ENCODE assay signal across 21 cellular contexts in the genomic region with DNA sequence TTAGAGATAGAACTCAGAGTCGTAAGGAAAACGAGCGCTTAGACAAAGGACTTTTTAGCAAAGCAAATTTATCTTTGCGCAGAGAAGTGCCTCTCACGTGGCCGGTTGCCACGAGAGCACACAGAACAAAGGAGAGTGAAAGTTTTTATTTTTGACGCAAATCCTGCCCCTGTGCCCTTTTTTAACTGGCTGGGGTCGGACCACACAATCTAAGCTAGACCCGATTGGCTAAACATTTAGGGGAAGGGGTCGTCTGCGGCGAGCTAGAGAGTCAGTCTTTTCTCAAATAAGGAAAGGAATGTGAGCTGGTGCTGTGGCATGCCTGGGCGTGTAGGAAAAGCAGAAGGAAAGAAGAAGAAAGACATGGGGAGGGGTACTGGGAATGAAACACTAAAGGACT. TPM values are rescaled to one million over a fixed set of nuclear protein-coding genes. Genes with fewer than 3 reads are reported as not detected.
A peak's percentile ranks its signal among the peaks of the same experiment; 100 is the strongest.
DNase-seq lines count a peak whose midpoint lies in the region; ATAC-seq and TF ChIP-seq lines count a peak whose summit lies in the region.
"Had no signal": no experiment of that assay in that cellular context is flagged by ENCODE, and none has a peak within 500 bp of the region (broad histone marks: within the 10 kb centered on the region; RNA-seq: fewer than 3 reads in every experiment).

No MANE protein-coding gene starts in this region.

- H3K9me3 ChIP-seq in ectodermal cell (ENCODE audit: control insufficient read depth, low read length): no peaks in the 10 kb centered on the region
- H3K9me3 ChIP-seq in left lung: peaks cover 0 to 9% of the 10 kb centered on the region in 2 donors
- peaks cover 1 to 2% of the 10 kb centered on the region in 2 donors for H3K9me3 ChIP-seq in stomach smooth muscle (ENCODE audit: control insufficient read depth in 2 of 2, low read length in 2 of 2)

- H3K27ac Mint-ChIP-seq in activated naive CD8-positive, alpha-beta T cell: no peak overlapping the region
- H3K27ac Mint-ChIP-seq in activated naive CD8-positive, alpha-beta T cell treated with anti-CD3 and anti-CD28 coated beads, Interleukin-2, amount 50 U/mL, for 24 hours: no peak overlapping the region
- H3K27ac Mint-ChIP-seq: activated CD4-positive, alpha-beta T cell treated with anti-CD3 and anti-CD28 coated beads, Interleukin-2, amount 10 ng/mL, durations not matched to agents 7 days and 5 days; activated T-cell treated with anti-CD3 and anti-CD28 coated beads, Interleukin-2, amount 50 U/mL, for 72 hours; memory B cell; stimulated activated naive B cell treated with anti-CD40 and anti-IgM and Interleukin-4, amounts not matched to agents 10 μg/mL and 1 μg/mL and 100 μg/mL, for 72 hours had no signal

- peak overlapping the region; percentile 80 for H3K4me3 Mint-ChIP-seq in activated naive CD8-positive, alpha-beta T cell
- H3K4me3 Mint-ChIP-seq in activated naive CD8-positive, alpha-beta T cell treated with anti-CD3 and anti-CD28 coated beads, Interleukin-2, amount 50 U/mL, for 24 hours: no peak overlapping the region
- H3K4me3 Mint-ChIP-seq: activated CD4-positive, alpha-beta T cell treated with anti-CD3 and anti-CD28 coated beads, Interleukin-2, amount 10 ng/mL, durations not matched to agents 7 days and 5 days; activated T-cell treated with anti-CD3 and anti-CD28 coated beads, Interleukin-2, amount 50 U/mL, for 72 hours; memory B cell; stimulated activated naive B cell treated with anti-CD40 and anti-IgM and Interleukin-4, amounts not matched to agents 10 μg/mL and 1 μg/mL and 100 μg/mL, for 72 hours had no signal

- peaks cover 33% of the 10 kb centered on the region for H3K4me1 Mint-ChIP-seq in activated naive CD8-positive, alpha-beta T cell (ENCODE audit: low read depth)
- H3K4me1 Mint-ChIP-seq in activated naive CD8-positive, alpha-beta T cell treated with anti-CD3 and anti-CD28 coated beads, Interleukin-2, amount 50 U/mL, for 24 hours: peaks cover 14% of the 10 kb centered on the region

- in situ Hi-C loops in KBM-7 (cut with MboI; ENCODE audit: low pct_unique_long_range_greater_than_20kb, low sequenced_read_pairs): loop anchor here (25.0 kb wide), 1 partner anchor 188 kb away; no protein-coding TSS in a partner anchor

- no peak overlapping the region for H3K4me3 ChIP-seq in ectodermal cell (ENCODE audit: insufficient read depth, low read depth, low read length)
- no peak overlapping the region for H3K4me3 ChIP-seq in left lung
- H3K4me3 ChIP-seq in stomach smooth muscle (ENCODE audit: low read length in 2 of 2): peak overlapping the region; percentile 29 to 43

- peaks cover 20% of the 10 kb centered on the region for H3K36me3 Mint-ChIP-seq in activated naive CD8-positive, alpha-beta T cell
- peaks cover 19% of the 10 kb centered on the region for H3K36me3 Mint-ChIP-seq in activated naive CD8-positive, alpha-beta T cell treated with anti-CD3 and anti-CD28 coated beads, Interleukin-2, amount 50 U/mL, for 24 hours (ENCODE audit: low read depth)

- H3K27ac ChIP-seq in ectodermal cell (ENCODE audit: insufficient read depth, low read depth, low read length, poor library complexity, severe bottlenecking): peak overlapping the region; percentile 85
- no peak overlapping the region for H3K27ac ChIP-seq in left lung
- H3K27ac ChIP-seq in stomach smooth muscle (ENCODE audit: low read length): no peak overlapping the region

- TF ChIP-seq CTCF in left lung (IDR thresholded peaks at IDR 0.05): no peak

- H3K27me3 ChIP-seq in ectodermal cell (ENCODE audit: control insufficient read depth, insufficient read depth, low read length, poor library complexity, severe bottlenecking): no peaks in the 10 kb centered on the region
- H3K27me3 ChIP-seq in left lung: peaks cover 0 to 63% of the 10 kb centered on the region in 2 donors
- no peaks in the 10 kb centered on the region for H3K27me3 ChIP-seq in stomach smooth muscle (ENCODE audit: control insufficient read depth in 1 of 2, insufficient read depth in 2 of 2, low read length in 2 of 2)

- WGBS in ectodermal cell, 2 experiments: 36 to 42% methylated on average over 14 of the region's 14 CpGs

- DNase-seq in activated naive CD8-positive, alpha-beta T cell treated with anti-CD3 and anti-CD28 coated beads, Interleukin-2, amount 50 U/mL, for 24 hours: no peak
- DNase-seq in left lung (no peak), DMS53 (lab: John Stamatoyannopoulos, UW) (no peak), KBM-7 (no peak)
- DNase-seq: activated CD4-positive, alpha-beta T cell treated with anti-CD3 and anti-CD28 coated beads, Interleukin-2, amount 10 ng/mL, durations not matched to agents 7 days and 5 days; activated T-cell treated with anti-CD3 and anti-CD28 coated beads, Interleukin-2, amount 50 U/mL, for 72 hours; aorta; CD4-positive, alpha-beta memory T cell; EL; NCI-H1436; stimulated activated naive B cell treated with anti-CD40 and anti-IgM and Interleukin-4, amounts not matched to agents 10 μg/mL and 1 μg/mL and 100 μg/mL, for 72 hours had no signal

- peaks cover 27% of the 10 kb centered on the region for H3K4me1 ChIP-seq in ectodermal cell (ENCODE audit: control insufficient read depth, insufficient read depth, low read length)
- H3K4me1 ChIP-seq in left lung: no peaks in the 10 kb centered on the region
- no peaks in the 10 kb centered on the region for H3K4me1 ChIP-seq in stomach smooth muscle (ENCODE audit: control insufficient read depth, insufficient read depth, low read length)

- no peaks in the 10 kb centered on the region for H3K27me3 Mint-ChIP-seq in activated naive CD8-positive, alpha-beta T cell
- H3K27me3 Mint-ChIP-seq in activated naive CD8-positive, alpha-beta T cell treated with anti-CD3 and anti-CD28 coated beads, Interleukin-2, amount 50 U/mL, for 24 hours: peaks cover 2% of the 10 kb centered on the region
- H3K27me3 Mint-ChIP-seq: activated CD4-positive, alpha-beta T cell treated with anti-CD3 and anti-CD28 coated beads, Interleukin-2, amount 10 ng/mL, durations not matched to agents 7 days and 5 days; CD4-positive, alpha-beta memory T cell had no signal

- intact Hi-C loops in left lung (cut with DNase I): no loop called here

- H3K9ac ChIP-seq in stomach smooth muscle (ENCODE audit: low read length in 2 of 2): no peak overlapping the region

- H3K36me3 ChIP-seq in ectodermal cell (ENCODE audit: control insufficient read depth, insufficient read depth, low read length) (no peaks in the 10 kb centered on the region), left lung (no peaks in the 10 kb centered on the region), stomach smooth muscle (ENCODE audit: control insufficient read depth in 2 of 2, insufficient read depth in 2 of 2, low read length in 2 of 2) (no peaks in the 10 kb centered on the region)

- no peak for ATAC-seq in activated naive CD8-positive, alpha-beta T cell treated with anti-CD3 and anti-CD28 coated beads, Interleukin-2, amount 50 U/mL, for 24 hours
- ATAC-seq in left lung (peak; percentile 47), HG03025 (IDR thresholded peaks at IDR 0.05; ENCODE audit: low FRiP score, unreplicated experiment) (no peak)
- ATAC-seq: activated T-cell treated with anti-CD3 and anti-CD28 coated beads, Interleukin-2, amount 50 U/mL, for 72 hours; stimulated activated naive B cell treated with anti-CD40 and anti-IgM and Interleukin-4, amounts not matched to agents 10 μg/mL and 1 μg/mL and 100 μg/mL, for 72 hours had no signal

- peaks cover 24% of the 10 kb centered on the region for H3K9me3 Mint-ChIP-seq in activated naive CD8-positive, alpha-beta T cell (ENCODE audit: low read depth)
- peaks cover 26% of the 10 kb centered on the region for H3K9me3 Mint-ChIP-seq in activated naive CD8-positive, alpha-beta T cell treated with anti-CD3 and anti-CD28 coated beads, Interleukin-2, amount 50 U/mL, for 24 hours

RNA-seq across cellular contexts. Expression of a gene that starts 2.4 kb away (rescaled TPM):
- polyA plus RNA-seq in ectodermal cell (2013, experiment 1 of 4): not detected
- polyA plus RNA-seq in ectodermal cell (2013, experiment 2 of 4): not detected
- not detected for polyA plus RNA-seq in ectodermal cell (2013, experiment 3 of 4)
- not detected for polyA plus RNA-seq in ectodermal cell (2013, experiment 4 of 4)
- under 1 TPM in 1 of 2 donors, not detected in 1; 0.24 TPM for total RNA-seq in left lung
- total RNA-seq: activated CD4-positive, alpha-beta T cell treated with anti-CD3 and anti-CD28 coated beads, Interleukin-2, amount 10 ng/mL, durations not matched to agents 7 days and 5 days; activated T-cell treated with anti-CD3 and anti-CD28 coated beads, Interleukin-2, amount 50 U/mL, for 72 hours; aorta; CD4-positive, alpha-beta memory T cell; dermis microvascular lymphatic vessel endothelial cell; NCI-H460; SK-MEL-5; urinary bladder had no signal
- polyA plus RNA-seq: aorta; CD4-positive, alpha-beta memory T cell; urinary bladder had no signal

RNA-seq across cellular contexts. Expression of a gene that starts 8.9 kb away (rescaled TPM):
- not detected for polyA plus RNA-seq in ectodermal cell (2013, experiment 1 of 4)
- not detected for polyA plus RNA-seq in ectodermal cell (2013, experiment 2 of 4)
- not detected for polyA plus RNA-seq in ectodermal cell (2013, experiment 3 of 4)
- polyA plus RNA-seq in ectodermal cell (2013, experiment 4 of 4): not detected
- not detected for total RNA-seq in left lung
- total RNA-seq: activated CD4-positive, alpha-beta T cell treated with anti-CD3 and anti-CD28 coated beads, Interleukin-2, amount 10 ng/mL, durations not matched to agents 7 days and 5 days; activated T-cell treated with anti-CD3 and anti-CD28 coated beads, Interleukin-2, amount 50 U/mL, for 72 hours; aorta; CD4-positive, alpha-beta memory T cell; dermis microvascular lymphatic vessel endothelial cell; NCI-H460; SK-MEL-5; urinary bladder had no signal
- polyA plus RNA-seq: aorta; CD4-positive, alpha-beta memory T cell; urinary bladder had no signal

RNA-seq across cellular contexts. Expression of a gene that starts 9.7 kb away (rescaled TPM):
- polyA plus RNA-seq in ectodermal cell (2013, experiment 1 of 4): not detected
- polyA plus RNA-seq in ectodermal cell (2013, experiment 2 of 4): not detected
- not detected for polyA plus RNA-seq in ectodermal cell (2013, experiment 3 of 4)
- not detected for polyA plus RNA-seq in ectodermal cell (2013, experiment 4 of 4)
- not detected for total RNA-seq in left lung
- total RNA-seq: activated CD4-positive, alpha-beta T cell treated with anti-CD3 and anti-CD28 coated beads, Interleukin-2, amount 10 ng/mL, durations not matched to agents 7 days and 5 days; activated T-cell treated with anti-CD3 and anti-CD28 coated beads, Interleukin-2, amount 50 U/mL, for 72 hours; aorta; CD4-positive, alpha-beta memory T cell; dermis microvascular lymphatic vessel endothelial cell; NCI-H460; SK-MEL-5; urinary bladder had no signal
- polyA plus RNA-seq: aorta; CD4-positive, alpha-beta memory T cell; urinary bladder had no signal

RNA-seq across cellular contexts. Expression of a gene that starts 24.6 kb away (rescaled TPM):
- not detected for polyA plus RNA-seq in ectodermal cell (2013, experiment 1 of 4)
- not detected for polyA plus RNA-seq in ectodermal cell (2013, experiment 2 of 4)
- polyA plus RNA-seq in ectodermal cell (2013, experiment 3 of 4): not detected
- polyA plus RNA-seq in ectodermal cell (2013, experiment 4 of 4): not detected
- total RNA-seq in left lung: not detected
- total RNA-seq: A673; activated CD4-positive, alpha-beta T cell treated with anti-CD3 and anti-CD28 coated beads, Interleukin-2, amount 10 ng/mL, durations not matched to agents 7 days and 5 days; activated T-cell treated with anti-CD3 and anti-CD28 coated beads, Interleukin-2, amount 50 U/mL, for 72 hours; aorta; CD4-positive, alpha-beta memory T cell; dermis microvascular lymphatic vessel endothelial cell; NCI-H460; SK-MEL-5; urinary bladder had no signal
- polyA plus RNA-seq: aorta; CD4-positive, alpha-beta memory T cell; urinary bladder had no signal

RNA-seq across cellular contexts. Expression of a gene that starts 31.5 kb away (rescaled TPM):
- polyA plus RNA-seq in ectodermal cell (2013, experiment 1 of 4): not detected
- polyA plus RNA-seq in ectodermal cell (2013, experiment 2 of 4): not detected
- not detected for polyA plus RNA-seq in ectodermal cell (2013, experiment 3 of 4)
- polyA plus RNA-seq in ectodermal cell (2013, experiment 4 of 4): not detected
- not detected for total RNA-seq in left lung
- total RNA-seq: A673; activated CD4-positive, alpha-beta T cell treated with anti-CD3 and anti-CD28 coated beads, Interleukin-2, amount 10 ng/mL, durations not matched to agents 7 days and 5 days; activated T-cell treated with anti-CD3 and anti-CD28 coated beads, Interleukin-2, amount 50 U/mL, for 72 hours; aorta; CD4-positive, alpha-beta memory T cell; dermis microvascular lymphatic vessel endothelial cell; NCI-H460; SK-MEL-5; urinary bladder had no signal
- polyA plus RNA-seq: aorta; CD4-positive, alpha-beta memory T cell; urinary bladder had no signal

Comparison
In these comparisons a context has a peak if more than half of its experiments do, and no peak if none do; other contexts are left out.
1. H3K4me3 ChIP-seq: peak in stomach smooth muscle (2 of 2); none in ectodermal cell (single experiment) and left lung (0 of 2).